Comparison of ENCODE assay signal across 8 cellular contexts in the genomic region with DNA sequence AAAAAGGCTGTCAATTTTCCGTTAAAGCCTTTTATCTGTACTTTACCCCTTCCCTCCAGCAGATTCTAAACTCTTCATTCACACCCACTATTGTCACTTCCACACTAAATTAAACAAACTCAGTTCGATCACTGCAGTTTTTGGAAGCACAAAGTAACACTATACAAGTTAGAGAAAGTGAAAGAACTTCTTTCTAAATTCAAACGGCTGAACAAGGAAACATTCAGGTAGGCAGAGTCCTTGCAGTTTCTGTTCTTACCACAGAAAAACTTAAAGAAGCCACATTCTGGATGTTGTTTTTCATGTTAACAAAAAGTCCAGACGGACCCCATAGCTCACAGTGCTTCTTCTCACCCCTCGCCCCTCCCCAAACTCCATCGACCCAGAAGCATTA. TPM values are rescaled to one million over a fixed set of nuclear protein-coding genes. Genes with fewer than 3 reads are reported as not detected.
DNase-seq lines count a peak whose midpoint lies in the region; ATAC-seq lines count a peak whose summit lies in the region.

No MANE protein-coding gene starts in this region.

- peaks cover 17% of the 10 kb centered on the region for H3K4me1 ChIP-seq in mononuclear cell (ENCODE audit: insufficient read depth, low read length)

- ATAC-seq in GM21737 (IDR thresholded peaks at IDR 0.05; ENCODE audit: unreplicated experiment), result peak; percentile 56

- DNase-seq in GF-D8 (lab: John Stamatoyannopoulos, UW) (peak; percentile 40), M059J (ENCODE audit: low read depth) (peak; percentile 18), NCI-H2107 treated with DMSO at 0.1 percent for 48 hours (lab: John Stamatoyannopoulos, UW; ENCODE audit: unreplicated experiment) (no peak), SKM-1 (lab: John Stamatoyannopoulos, UW; ENCODE audit: unreplicated experiment) (no peak), NCI-H2081 treated with DMSO at 0.1 percent for 48 hours (lab: John Stamatoyannopoulos, UW) (no peak)
- peak; percentile 55 for DNase-seq in central memory CD4-positive, alpha-beta T cell

- H3K9me3 ChIP-seq in mononuclear cell (ENCODE audit: low read depth, low read length), result no peaks in the 10 kb centered on the region

- no peaks in the 10 kb centered on the region for H3K27me3 ChIP-seq in mononuclear cell (ENCODE audit: insufficient read depth, low read length)

- H3K4me3 ChIP-seq in mononuclear cell (ENCODE audit: low read length), result peak overlapping the region; percentile 64

RNA-seq across cellular contexts. Expression of gene UBE2L5, which starts 27.5 kb away (rescaled TPM):
- total RNA-seq in M059J (2014; rRNA removed; shearing (Covaris generic)), result not detected in 2 replicates
- not detected for total RNA-seq in mononuclear cell

Comparison
In these comparisons a context has a peak if more than half of its experiments do, and no peak if none do; other contexts are left out.
1. DNase-seq: peak in GF-D8 (single experiment), M059J (single experiment) and central memory CD4-positive, alpha-beta T cell (single experiment); none in NCI-H2107 treated with DMSO at 0.1 percent for 48 hours (single experiment), SKM-1 (single experiment) and NCI-H2081 treated with DMSO at 0.1 percent for 48 hours (single experiment).